ENCODE assay signal across 14 cellular contexts in the genomic region with DNA sequence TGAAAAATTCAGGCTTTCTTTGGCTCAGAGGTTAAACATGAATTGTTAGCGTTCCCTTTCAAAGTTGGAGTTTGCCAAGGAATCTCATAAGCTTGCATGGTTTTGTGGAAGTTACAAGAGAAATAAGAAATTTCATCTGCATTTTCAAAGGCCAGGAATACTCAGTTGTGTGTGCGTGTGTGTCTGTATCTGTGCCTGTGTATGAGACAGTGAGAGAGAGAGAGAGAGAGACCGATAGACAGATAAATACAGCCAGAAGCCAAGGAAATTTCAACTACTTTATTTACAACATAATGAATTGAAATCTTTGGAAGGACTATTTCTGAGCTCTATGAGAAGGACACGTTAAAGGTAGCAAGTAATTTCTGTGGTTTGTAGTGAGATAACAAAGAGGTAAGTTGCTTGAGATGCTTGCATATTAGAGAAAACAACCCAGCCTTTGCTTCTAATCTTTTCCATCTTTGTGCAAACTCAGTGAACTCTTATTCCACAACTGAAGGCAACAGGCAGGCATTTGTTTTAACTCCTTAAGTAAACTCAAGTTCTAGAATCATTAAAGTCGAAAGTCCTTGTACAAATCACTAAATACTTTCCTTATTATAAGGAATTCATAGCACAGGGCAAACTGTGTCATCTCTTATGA.
A peak's percentile ranks its signal among the peaks of the same experiment; 100 is the strongest.
DNase-seq lines count a peak whose midpoint lies in the region; ATAC-seq and TF ChIP-seq lines count a peak whose summit lies in the region.
"Had no signal": no experiment of that assay in that cellular context is flagged by ENCODE, and none has a peak within 500 bp of the region (broad histone marks: within the 10 kb centered on the region; RNA-seq: fewer than 3 reads in every experiment).

No MANE protein-coding gene starts in this region.

- ATAC-seq in activated T-helper 17 cell treated with anti-CD3 and anti-CD28 coated beads, Interleukin-2, amount 50 U/mL, for 72 hours (replicated peaks) = no peak
- ATAC-seq in sciatic nerve (peak; percentile 63), HG03280 (IDR thresholded peaks at IDR 0.05; ENCODE audit: unreplicated experiment) (no peak), gastrocnemius medialis (no peak), GM18517 (IDR thresholded peaks at IDR 0.05; ENCODE audit: unreplicated experiment) (no peak)

- peak overlapping the region; percentile 46 for H3K27ac Mint-ChIP-seq in activated T-helper 17 cell treated with anti-CD3 and anti-CD28 coated beads, Interleukin-2, amount 50 U/mL, for 72 hours
- H3K27ac Mint-ChIP-seq: progenitor cell of endocrine pancreas had no signal

- no peak for TF ChIP-seq POLR2A in gastrocnemius medialis (IDR thresholded peaks at IDR 0.05)

- no peaks in the 10 kb centered on the region for H3K27me3 Mint-ChIP-seq in activated T-helper 17 cell treated with anti-CD3 and anti-CD28 coated beads, Interleukin-2, amount 50 U/mL, for 72 hours
- H3K27me3 Mint-ChIP-seq: progenitor cell of endocrine pancreas had no signal

- no peaks in the 10 kb centered on the region for H3K36me3 Mint-ChIP-seq in activated T-helper 17 cell treated with anti-CD3 and anti-CD28 coated beads, Interleukin-2, amount 50 U/mL, for 72 hours (ENCODE audit: low read depth)

- H3K27ac ChIP-seq in gastrocnemius medialis = no peak overlapping the region

- H3K4me3 ChIP-seq in fibroblast of the aortic adventitia (ENCODE audit: low read depth, low read length) (no peak overlapping the region), gastrocnemius medialis (no peak overlapping the region)

- no peaks in the 10 kb centered on the region for H3K27me3 ChIP-seq in gastrocnemius medialis

- TF ChIP-seq CTCF in fibroblast of the aortic adventitia (IDR thresholded peaks at IDR 0.05; ENCODE audit: insufficient read depth, low read length) (no peak), gastrocnemius medialis (IDR thresholded peaks at IDR 0.05 in 4 of 5, conservative IDR thresholded peaks at IDR 0.05 in 1 of 5) (no peak)

- intact Hi-C loops in sciatic nerve (cut with DNase I) (no loop called here), gastrocnemius medialis (cut with DNase I; ENCODE audit: low total_unique reads) (no loop called here)

- H3K4me3 Mint-ChIP-seq in activated T-helper 17 cell treated with anti-CD3 and anti-CD28 coated beads, Interleukin-2, amount 50 U/mL, for 72 hours = peak overlapping the region; percentile 33

- no peaks in the 10 kb centered on the region for H3K9me3 Mint-ChIP-seq in activated T-helper 17 cell treated with anti-CD3 and anti-CD28 coated beads, Interleukin-2, amount 50 U/mL, for 72 hours

- no peaks in the 10 kb centered on the region for H3K36me3 ChIP-seq in gastrocnemius medialis

- in situ Hi-C loops in gastrocnemius medialis (cut with MboI; ENCODE audit: low sequenced_read_pairs in 4 of 4) = no loop called here

- no peaks in the 10 kb centered on the region for H3K9me3 ChIP-seq in gastrocnemius medialis

- H3K4me1 ChIP-seq in gastrocnemius medialis = peaks cover 3 to 17% of the 10 kb centered on the region in 2 donors

- H3K4me1 Mint-ChIP-seq in activated T-helper 17 cell treated with anti-CD3 and anti-CD28 coated beads, Interleukin-2, amount 50 U/mL, for 72 hours = peaks cover 33% of the 10 kb centered on the region

- DNase-seq in EH (ENCODE audit: low read depth) (peak; percentile 49), fibroblast of the aortic adventitia (ENCODE audit: low read depth) (peak; percentile 44), sciatic nerve (ENCODE audit: low spot score) (no peak), gastrocnemius medialis (no peak)
- DNase-seq in stimulated activated CD8-positive, alpha-beta memory T cell treated with anti-CD3 and anti-CD28 coated beads, Interleukin-4, amount 100 ng/mL, for 48 hours = no peak
- DNase-seq: activated naive CD4-positive, alpha-beta T cell treated with Interleukin-2 at 50 U/mL for 16 hours; effector memory CD4-positive, alpha-beta T cell; midbrain; NCI-H187 treated with DMSO at 0.1 percent for 48 hours; NCI-H510A had no signal

Comparison
In these comparisons a context has a peak if more than half of its experiments do, and no peak if none do; other contexts are left out.
1. DNase-seq: peak in EH (single experiment) and fibroblast of the aortic adventitia (single experiment); none in sciatic nerve (single experiment), stimulated activated CD8-positive, alpha-beta memory T cell treated with anti-CD3 and anti-CD28 coated beads, Interleukin-4, amount 100 ng/mL, for 48 hours (single experiment) and gastrocnemius medialis (0 of 2).